Comparison of ENCODE assay signal across 12 cellular contexts in genomic region chr20:48783533-48784272, GRCh38. TPM values are rescaled to one million over a fixed set of nuclear protein-coding genes. Genes with fewer than 3 reads are reported as not detected.
DNase-seq lines count a peak whose midpoint lies in the region; ATAC-seq and TF ChIP-seq lines count a peak whose summit lies in the region.
"Had no signal": no experiment of that assay in that cellular context is flagged by ENCODE, and none has a peak within 500 bp of the region (broad histone marks: within the 10 kb centered on the region; RNA-seq: fewer than 3 reads in every experiment).

No MANE protein-coding gene starts in this region.

- H3K36me3 Mint-ChIP-seq in CD8-positive, alpha-beta T cell, result peaks cover 24% of the 10 kb centered on the region
- H3K36me3 Mint-ChIP-seq in activated naive CD4-positive, alpha-beta T cell treated with anti-CD3 and anti-CD28 coated beads, Interleukin-2, amount 10 ng/mL, durations not matched to agents 7 days and 5 days, result peaks cover 38% of the 10 kb centered on the region

- H3K4me1 Mint-ChIP-seq in CD8-positive, alpha-beta T cell (ENCODE audit: low read depth), result peaks cover 53% of the 10 kb centered on the region
- peaks cover 33% of the 10 kb centered on the region for H3K4me1 Mint-ChIP-seq in activated naive CD4-positive, alpha-beta T cell treated with anti-CD3 and anti-CD28 coated beads, Interleukin-2, amount 10 ng/mL, durations not matched to agents 7 days and 5 days

- no peaks in the 10 kb centered on the region for H3K36me3 ChIP-seq in CD8-positive, alpha-beta T cell (ENCODE audit: insufficient read depth, low read length)
- no peaks in the 10 kb centered on the region for H3K36me3 ChIP-seq in mucosa of descending colon (ENCODE audit: low read depth)

- H3K27me3 Mint-ChIP-seq in CD8-positive, alpha-beta T cell (ENCODE audit: low read depth), result no peaks in the 10 kb centered on the region
- H3K27me3 Mint-ChIP-seq in activated naive CD4-positive, alpha-beta T cell treated with anti-CD3 and anti-CD28 coated beads, Interleukin-2, amount 10 ng/mL, durations not matched to agents 7 days and 5 days, result peaks cover 29% of the 10 kb centered on the region

- H3K27ac ChIP-seq in CD8-positive, alpha-beta T cell (ENCODE audit: low read depth, low read length), result peak overlapping the region; percentile 4

- no peak overlapping the region for H3K27ac Mint-ChIP-seq in CD8-positive, alpha-beta T cell
- H3K27ac Mint-ChIP-seq in activated naive CD4-positive, alpha-beta T cell treated with anti-CD3 and anti-CD28 coated beads, Interleukin-2, amount 10 ng/mL, durations not matched to agents 7 days and 5 days, result no peak overlapping the region

- H3K27me3 ChIP-seq in CD8-positive, alpha-beta T cell (ENCODE audit: insufficient read depth, low read length), result no peaks in the 10 kb centered on the region

- no peak overlapping the region for H3K4me3 Mint-ChIP-seq in CD8-positive, alpha-beta T cell
- H3K4me3 Mint-ChIP-seq in activated naive CD4-positive, alpha-beta T cell treated with anti-CD3 and anti-CD28 coated beads, Interleukin-2, amount 10 ng/mL, durations not matched to agents 7 days and 5 days, result no peak overlapping the region

- no peak overlapping the region for H3K4me3 ChIP-seq in CD8-positive, alpha-beta T cell (ENCODE audit: low read depth, low read length)
- H3K4me3 ChIP-seq in mucosa of descending colon, result no peak overlapping the region
- H3K4me3 ChIP-seq: K562 had no signal

- POLR2A ChIA-PET in CD8-positive, alpha-beta T cell (lab: Charles Lee), result no interaction called here

- H3K9me3 Mint-ChIP-seq in CD8-positive, alpha-beta T cell, result peaks cover 5% of the 10 kb centered on the region
- H3K9me3 Mint-ChIP-seq in activated naive CD4-positive, alpha-beta T cell treated with anti-CD3 and anti-CD28 coated beads, Interleukin-2, amount 10 ng/mL, durations not matched to agents 7 days and 5 days, result peaks cover 4% of the 10 kb centered on the region

- CTCF ChIA-PET in CD8-positive, alpha-beta T cell (lab: Charles Lee), result interaction anchor here (1.5 kb wide), 1 partner anchor 43 kb away, joined by 4 read pairs; no protein-coding TSS in a partner anchor
- CTCF ChIA-PET in activated naive CD4-positive, alpha-beta T cell treated with anti-CD3 and anti-CD28 coated beads, Interleukin-2, amount 10 ng/mL, durations not matched to agents 7 days and 5 days (lab: Charles Lee), result no interaction called here

- intact Hi-C loops in CD8-positive, alpha-beta T cell (cut with DNase I, micrococcal nuclease), result loop anchor here (5.0 kb wide), 2 partner anchors 39 to 46 kb away; no protein-coding TSS in a partner anchor
- intact Hi-C loops in mucosa of descending colon (cut with DNase I, micrococcal nuclease), result no loop called here

- no peak for TF ChIP-seq CTCF in CD8-positive, alpha-beta T cell (IDR thresholded peaks at IDR 0.05)
- TF ChIP-seq CTCF in mucosa of descending colon (IDR thresholded peaks at IDR 0.05), result no peak

- ATAC-seq in CD8-positive, alpha-beta T cell, result peak; percentile 69
- ATAC-seq in GM18867 (IDR thresholded peaks at IDR 0.05; ENCODE audit: unreplicated experiment) (peak; percentile 23), mucosa of descending colon (peak; percentile 25), GM21576 (IDR thresholded peaks at IDR 0.05; ENCODE audit: unreplicated experiment) (no peak)
- ATAC-seq: K562 had no signal

- DNase-seq in CD8-positive, alpha-beta T cell, result peak in 3 of 7 experiments; percentile 35 to 57 (median 40)
- DNase-seq in activated naive CD4-positive, alpha-beta T cell treated with anti-CD3 and anti-CD28 coated beads, Interleukin-2, amount 10 ng/mL, durations not matched to agents 7 days and 5 days, result peak; percentile 35
- DNase-seq in mucosa of descending colon (peak in 1 of 3 donors; percentile 7), NOMO-1 treated with dmso at 0.1 percent for 144 hours (lab: John Stamatoyannopoulos, UW; ENCODE audit: unreplicated experiment) (no peak), NCI-H526 (lab: John Stamatoyannopoulos, UW) (no peak), NCI-H187 (lab: John Stamatoyannopoulos, UW) (no peak)
- DNase-seq: activated CD8-positive, alpha-beta memory T cell treated with anti-CD3 and anti-CD28 coated beads, Interleukin-2, amount 50 U/mL, for 48 hours; DMS 273 treated with DMSO at 0.1 percent for 48 hours; NCI-H510A had no signal

- H3K4me1 ChIP-seq in CD8-positive, alpha-beta T cell (ENCODE audit: insufficient read depth, low read length), result peaks cover 68% of the 10 kb centered on the region
- H3K4me1 ChIP-seq in mucosa of descending colon (ENCODE audit: low read depth), result no peaks in the 10 kb centered on the region

- no peaks in the 10 kb centered on the region for H3K9me3 ChIP-seq in CD8-positive, alpha-beta T cell (ENCODE audit: low read length)
- H3K9me3 ChIP-seq in mucosa of descending colon, result no peaks in the 10 kb centered on the region

RNA-seq across cellular contexts. Expression of gene PREX1, which starts 44.1 kb away (rescaled TPM):
- total RNA-seq in CD8-positive, alpha-beta T cell, result 100 to 1,000 TPM; 111 to 117 TPM
- total RNA-seq in mucosa of descending colon, result 10 to 100 TPM in 2 of 3 donors, 1 to 10 TPM in 1; 9.9 to 14.1 (median 13.5) TPM

Comparison
In these comparisons a context has a peak if more than half of its experiments do, and no peak if none do; other contexts are left out.
1. RNA of gene PREX1, which starts 44.1 kb away (total RNA-seq): 111 to 117 TPM in CD8-positive, alpha-beta T cell; 9.9 to 14.1 TPM in mucosa of descending colon; every median in the first group is over 4 times any median in the second.
2. intact Hi-C loops: an anchor here in CD8-positive, alpha-beta T cell (5.0 kb wide); none called in mucosa of descending colon.